In the genomic region with DNA sequence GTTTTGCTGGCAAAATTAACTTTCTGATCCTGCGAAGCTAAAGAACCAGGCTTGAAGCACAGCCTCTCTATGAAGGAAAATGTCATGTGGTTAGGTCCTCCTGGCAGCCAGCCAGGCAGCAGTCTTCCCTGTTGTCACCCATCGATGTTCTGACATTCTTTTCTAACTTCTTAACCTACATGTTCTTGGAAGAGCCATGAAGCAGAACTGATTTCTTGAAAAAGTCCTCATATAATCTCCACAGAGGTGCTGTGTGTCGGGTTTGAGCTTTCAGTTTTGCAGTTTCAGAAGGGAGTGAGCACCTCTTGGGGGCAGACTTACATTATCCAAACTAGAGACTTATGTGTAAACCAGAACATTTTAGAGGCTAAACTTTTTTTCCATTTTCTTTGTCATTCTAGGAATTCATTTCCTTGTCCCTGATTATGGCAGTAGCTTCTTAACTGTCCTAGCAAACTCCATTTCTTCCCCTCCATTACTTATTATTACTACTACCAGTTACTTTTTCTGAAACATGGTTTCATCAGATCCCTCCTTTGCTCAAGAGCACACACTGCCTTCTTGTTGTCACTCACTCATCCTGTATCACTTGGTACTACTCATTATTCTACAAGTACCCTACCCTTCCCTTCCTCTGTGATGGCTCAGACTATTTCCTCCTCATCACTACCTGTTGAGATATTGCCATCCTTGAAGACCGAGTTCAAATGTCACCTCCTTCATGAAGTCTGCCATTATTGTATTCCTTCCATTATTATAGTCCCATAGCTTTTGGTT, we compare ENCODE assay signal across 2 cellular contexts.
TF ChIP-seq lines count a peak whose summit lies in the region.

No MANE protein-coding gene starts in this region.

TF ChIP-seq in SK-N-SH, 30 proteins besides CTCF, POLR2A, EP300 and RAD21 (continued from another document):
- TF ChIP-seq, protein P1, sequence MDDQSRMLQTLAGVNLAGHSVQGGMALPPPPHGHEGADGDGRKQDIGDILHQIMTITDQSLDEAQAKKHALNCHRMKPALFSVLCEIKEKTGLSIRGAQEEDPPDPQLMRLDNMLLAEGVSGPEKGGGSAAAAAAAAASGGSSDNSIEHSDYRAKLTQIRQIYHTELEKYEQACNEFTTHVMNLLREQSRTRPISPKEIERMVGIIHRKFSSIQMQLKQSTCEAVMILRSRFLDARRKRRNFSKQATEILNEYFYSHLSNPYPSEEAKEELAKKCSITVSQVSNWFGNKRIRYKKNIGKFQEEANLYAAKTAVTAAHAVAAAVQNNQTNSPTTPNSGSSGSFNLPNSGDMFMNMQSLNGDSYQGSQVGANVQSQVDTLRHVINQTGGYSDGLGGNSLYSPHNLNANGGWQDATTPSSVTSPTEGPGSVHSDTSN (IDR thresholded peaks at IDR 0.05), result no peak
- TF ChIP-seq JUND (IDR thresholded peaks at IDR 0.05) (no peak), RCOR1 (IDR thresholded peaks at IDR 0.05; ENCODE audit: low read length) (no peak), TAF1 (IDR thresholded peaks at IDR 0.05; ENCODE audit: borderline replicate concordance, low read depth, low read length) (no peak), POLR2AphosphoS5 (IDR thresholded peaks at IDR 0.05; ENCODE audit: low read depth, low read length) (no peak), USF1 (IDR thresholded peaks at IDR 0.05; ENCODE audit: borderline replicate concordance, low read depth) (no peak), EZH2phosphoT487 (IDR thresholded peaks at IDR 0.05; ENCODE audit: borderline replicate concordance, low read depth) (no peak), RXRA (IDR thresholded peaks at IDR 0.05; ENCODE audit: borderline replicate concordance, low read depth) (no peak), GATA2 (CRISPR knock-in tag; IDR thresholded peaks at IDR 0.05) (no peak), CHD2 (IDR thresholded peaks at IDR 0.05; ENCODE audit: low read length, partially characterized antibody) (no peak), NRF1 (IDR thresholded peaks at IDR 0.05; ENCODE audit: low read depth, low read length) (no peak)

TF ChIP-seq in SK-N-SH treated with all-trans-retinoic acid at 6 μM for 48 hours, 23 proteins besides CTCF, POLR2A, EP300 and RAD21 (continued from another document):
- TF ChIP-seq, protein P2, sequence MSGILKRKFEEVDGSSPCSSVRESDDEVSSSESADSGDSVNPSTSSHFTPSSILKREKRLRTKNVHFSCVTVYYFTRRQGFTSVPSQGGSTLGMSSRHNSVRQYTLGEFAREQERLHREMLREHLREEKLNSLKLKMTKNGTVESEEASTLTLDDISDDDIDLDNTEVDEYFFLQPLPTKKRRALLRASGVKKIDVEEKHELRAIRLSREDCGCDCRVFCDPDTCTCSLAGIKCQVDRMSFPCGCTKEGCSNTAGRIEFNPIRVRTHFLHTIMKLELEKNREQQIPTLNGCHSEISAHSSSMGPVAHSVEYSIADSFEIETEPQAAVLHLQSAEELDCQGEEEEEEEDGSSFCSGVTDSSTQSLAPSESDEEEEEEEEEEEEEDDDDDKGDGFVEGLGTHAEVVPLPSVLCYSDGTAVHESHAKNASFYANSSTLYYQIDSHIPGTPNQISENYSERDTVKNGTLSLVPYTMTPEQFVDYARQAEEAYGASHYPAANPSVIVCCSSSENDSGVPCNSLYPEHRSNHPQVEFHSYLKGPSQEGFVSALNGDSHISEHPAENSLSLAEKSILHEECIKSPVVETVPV (CRISPR knock-in tag; IDR thresholded peaks at IDR 0.05), result no peak
- TF ChIP-seq OSR1 (CRISPR knock-in tag; IDR thresholded peaks at IDR 0.05) (no peak), CREB5 (CRISPR knock-in tag; IDR thresholded peaks at IDR 0.05; ENCODE audit: low read depth) (no peak), ISL1 (CRISPR knock-in tag; IDR thresholded peaks at IDR 0.05) (no peak), TOX (CRISPR knock-in tag; IDR thresholded peaks at IDR 0.05; ENCODE audit: borderline replicate concordance) (no peak), ZFP30 (CRISPR knock-in tag; IDR thresholded peaks at IDR 0.05) (no peak)
- TF ChIP-seq, protein P3, sequence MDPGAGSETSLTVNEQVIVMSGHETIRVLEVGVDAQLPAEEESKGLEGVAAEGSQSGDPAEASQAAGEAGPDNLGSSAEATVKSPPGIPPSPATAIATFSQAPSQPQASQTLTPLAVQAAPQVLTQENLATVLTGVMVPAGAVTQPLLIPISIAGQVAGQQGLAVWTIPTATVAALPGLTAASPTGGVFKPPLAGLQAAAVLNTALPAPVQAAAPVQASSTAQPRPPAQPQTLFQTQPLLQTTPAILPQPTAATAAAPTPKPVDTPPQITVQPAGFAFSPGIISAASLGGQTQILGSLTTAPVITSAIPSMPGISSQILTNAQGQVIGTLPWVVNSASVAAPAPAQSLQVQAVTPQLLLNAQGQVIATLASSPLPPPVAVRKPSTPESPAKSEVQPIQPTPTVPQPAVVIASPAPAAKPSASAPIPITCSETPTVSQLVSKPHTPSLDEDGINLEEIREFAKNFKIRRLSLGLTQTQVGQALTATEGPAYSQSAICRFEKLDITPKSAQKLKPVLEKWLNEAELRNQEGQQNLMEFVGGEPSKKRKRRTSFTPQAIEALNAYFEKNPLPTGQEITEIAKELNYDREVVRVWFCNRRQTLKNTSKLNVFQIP (CRISPR knock-in tag; IDR thresholded peaks at IDR 0.05; ENCODE audit: borderline replicate concordance, low read depth), result no peak
- TF ChIP-seq, protein P4, sequence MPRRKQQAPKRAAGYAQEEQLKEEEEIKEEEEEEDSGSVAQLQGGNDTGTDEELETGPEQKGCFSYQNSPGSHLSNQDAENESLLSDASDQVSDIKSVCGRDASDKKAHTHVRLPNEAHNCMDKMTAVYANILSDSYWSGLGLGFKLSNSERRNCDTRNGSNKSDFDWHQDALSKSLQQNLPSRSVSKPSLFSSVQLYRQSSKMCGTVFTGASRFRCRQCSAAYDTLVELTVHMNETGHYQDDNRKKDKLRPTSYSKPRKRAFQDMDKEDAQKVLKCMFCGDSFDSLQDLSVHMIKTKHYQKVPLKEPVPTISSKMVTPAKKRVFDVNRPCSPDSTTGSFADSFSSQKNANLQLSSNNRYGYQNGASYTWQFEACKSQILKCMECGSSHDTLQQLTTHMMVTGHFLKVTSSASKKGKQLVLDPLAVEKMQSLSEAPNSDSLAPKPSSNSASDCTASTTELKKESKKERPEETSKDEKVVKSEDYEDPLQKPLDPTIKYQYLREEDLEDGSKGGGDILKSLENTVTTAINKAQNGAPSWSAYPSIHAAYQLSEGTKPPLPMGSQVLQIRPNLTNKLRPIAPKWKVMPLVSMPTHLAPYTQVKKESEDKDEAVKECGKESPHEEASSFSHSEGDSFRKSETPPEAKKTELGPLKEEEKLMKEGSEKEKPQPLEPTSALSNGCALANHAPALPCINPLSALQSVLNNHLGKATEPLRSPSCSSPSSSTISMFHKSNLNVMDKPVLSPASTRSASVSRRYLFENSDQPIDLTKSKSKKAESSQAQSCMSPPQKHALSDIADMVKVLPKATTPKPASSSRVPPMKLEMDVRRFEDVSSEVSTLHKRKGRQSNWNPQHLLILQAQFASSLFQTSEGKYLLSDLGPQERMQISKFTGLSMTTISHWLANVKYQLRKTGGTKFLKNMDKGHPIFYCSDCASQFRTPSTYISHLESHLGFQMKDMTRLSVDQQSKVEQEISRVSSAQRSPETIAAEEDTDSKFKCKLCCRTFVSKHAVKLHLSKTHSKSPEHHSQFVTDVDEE (CRISPR knock-in tag; IDR thresholded peaks at IDR 0.05), result no peak
